ENCODE assay signal across 1 cellular context in genomic region chr2:190626656-190627055, GRCh38.
TF ChIP-seq lines count a peak whose summit lies in the region.

No MANE protein-coding gene starts in this region.

TF ChIP-seq in HepG2, 621 proteins besides CTCF, POLR2A, EP300 and RAD21 (continued from another document):
- TF ChIP-seq, protein P1, sequence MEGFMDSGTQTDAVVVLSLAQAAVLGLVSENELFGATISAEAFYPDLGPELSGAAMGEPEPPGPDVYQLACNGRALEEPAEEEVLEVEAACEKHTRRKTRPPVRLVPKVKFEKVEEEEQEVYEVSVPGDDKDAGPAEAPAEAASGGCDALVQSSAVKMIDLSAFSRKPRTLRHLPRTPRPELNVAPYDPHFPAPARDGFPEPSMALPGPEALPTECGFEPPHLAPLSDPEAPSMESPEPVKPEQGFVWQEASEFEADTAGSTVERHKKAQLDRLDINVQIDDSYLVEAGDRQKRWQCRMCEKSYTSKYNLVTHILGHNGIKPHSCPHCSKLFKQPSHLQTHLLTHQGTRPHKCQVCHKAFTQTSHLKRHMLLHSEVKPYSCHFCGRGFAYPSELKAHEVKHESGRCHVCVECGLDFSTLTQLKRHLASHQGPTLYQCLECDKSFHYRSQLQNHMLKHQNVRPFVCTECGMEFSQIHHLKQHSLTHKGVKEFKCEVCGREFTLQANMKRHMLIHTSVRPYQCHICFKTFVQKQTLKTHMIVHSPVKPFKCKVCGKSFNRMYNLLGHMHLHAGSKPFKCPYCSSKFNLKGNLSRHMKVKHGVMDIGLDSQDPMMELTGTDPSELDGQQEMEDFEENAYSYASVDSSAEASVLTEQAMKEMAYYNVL (CRISPR knock-in tag; IDR thresholded peaks at IDR 0.05; ENCODE audit: borderline replicate concordance): no peak
- no peak for TF ChIP-seq IKZF5 (CRISPR knock-in tag; IDR thresholded peaks at IDR 0.05)
- no peak for TF ChIP-seq BCLAF1 (IDR thresholded peaks at IDR 0.05)
- no peak for TF ChIP-seq KDM2A (CRISPR knock-in tag; IDR thresholded peaks at IDR 0.05; ENCODE audit: borderline replicate concordance, low read depth)
- TF ChIP-seq HNRNPK (IDR thresholded peaks at IDR 0.05; ENCODE audit: low read depth, low read length, poor library complexity, severe bottlenecking): no peak
- no peak for TF ChIP-seq HBP1 (CRISPR knock-in tag; IDR thresholded peaks at IDR 0.05; ENCODE audit: low read depth)
- TF ChIP-seq ISX (CRISPR knock-in tag; conservative IDR thresholded peaks at IDR 0.05): no peak
- TF ChIP-seq, protein P2, sequence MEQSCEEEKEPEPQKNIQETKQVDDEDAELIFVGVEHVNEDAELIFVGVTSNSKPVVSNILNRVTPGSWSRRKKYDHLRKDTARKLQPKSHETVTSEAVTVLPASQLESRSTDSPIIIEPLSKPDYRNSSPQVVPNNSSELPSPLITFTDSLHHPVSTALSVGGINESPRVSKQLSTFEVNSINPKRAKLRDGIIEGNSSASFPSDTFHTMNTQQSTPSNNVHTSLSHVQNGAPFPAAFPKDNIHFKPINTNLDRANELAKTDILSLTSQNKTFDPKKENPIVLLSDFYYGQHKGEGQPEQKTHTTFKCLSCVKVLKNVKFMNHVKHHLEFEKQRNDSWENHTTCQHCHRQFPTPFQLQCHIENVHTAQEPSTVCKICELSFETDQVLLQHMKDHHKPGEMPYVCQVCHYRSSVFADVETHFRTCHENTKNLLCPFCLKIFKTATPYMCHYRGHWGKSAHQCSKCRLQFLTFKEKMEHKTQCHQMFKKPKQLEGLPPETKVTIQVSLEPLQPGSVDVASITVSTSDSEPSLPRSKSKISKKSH (CRISPR knock-in tag; IDR thresholded peaks at IDR 0.05; ENCODE audit: borderline replicate concordance): no peak
- TF ChIP-seq SMARCC2 (IDR thresholded peaks at IDR 0.05): no peak
- no peak for TF ChIP-seq ZSCAN9 (CRISPR knock-in tag; IDR thresholded peaks at IDR 0.05; ENCODE audit: borderline replicate concordance)
- TF ChIP-seq PRDM4 (CRISPR knock-in tag; IDR thresholded peaks at IDR 0.05; ENCODE audit: borderline replicate concordance): no peak
- no peak for TF ChIP-seq MTA3 (CRISPR knock-in tag; IDR thresholded peaks at IDR 0.05)
- no peak for TF ChIP-seq MAFK (conservative IDR thresholded peaks at IDR 0.05 in 1 of 2, IDR thresholded peaks at IDR 0.05 in 1 of 2; ENCODE audit: low read length in 2 of 2)
- no peak for TF ChIP-seq ATRX (CRISPR knock-in tag; IDR thresholded peaks at IDR 0.05; ENCODE audit: borderline replicate concordance)
